In genomic region chr16:84484579-84485254, GRCh38 we compare ENCODE assay signal across 8 cellular contexts. TPM values are rescaled to one million over a fixed set of nuclear protein-coding genes. Genes with fewer than 3 reads are reported as not detected.
DNase-seq lines count a peak whose midpoint lies in the region; ATAC-seq, FAIRE-seq and TF ChIP-seq lines count a peak whose summit lies in the region.

No MANE protein-coding gene starts in this region.

- ATAC-seq in PC-3: no peak
- no peak for ATAC-seq in GM19395 (IDR thresholded peaks at IDR 0.05; ENCODE audit: unreplicated experiment)

- H4K20me1 ChIP-seq in PC-3 (ENCODE audit: low read length) (no peaks in the 10 kb centered on the region), endothelial cell of umbilical vein (replicated peaks; ENCODE audit: control insufficient read depth, extremely low read depth, insufficient read depth, low read length) (no peaks in the 10 kb centered on the region)

- H3K27me3 ChIP-seq in PC-3 (ENCODE audit: low read length): no peaks in the 10 kb centered on the region
- no peaks in the 10 kb centered on the region for H3K27me3 ChIP-seq in endothelial cell of umbilical vein (ENCODE audit: control insufficient read depth in 2 of 2, insufficient read depth in 2 of 2, low read length in 2 of 2)

- H3K27ac ChIP-seq in PC-3 (ENCODE audit: low read length) (no peak overlapping the region), endothelial cell of umbilical vein (ENCODE audit: insufficient read depth, low read depth, low read length) (no peak overlapping the region)

- DNase-seq in A172 (ENCODE audit: low spot score) (peak; percentile 27), EL (peak; percentile 41), PC-3 (peak; percentile 49), endothelial cell of umbilical vein (ENCODE audit: low read depth, low spot score) (peak; percentile 61), middle frontal gyrus (ENCODE audit: extremely low spot score, low spot score) (peak; percentile 71), LoVo (ENCODE audit: low spot score) (no peak), T1000 (lab: John Stamatoyannopoulos, UW) (no peak)

- H3K9me3 ChIP-seq in PC-3 (ENCODE audit: low read length) (no peaks in the 10 kb centered on the region), endothelial cell of umbilical vein (replicated peaks; ENCODE audit: control insufficient read depth, insufficient read depth, low read length) (no peaks in the 10 kb centered on the region)

- H3K9me1 ChIP-seq in endothelial cell of umbilical vein (replicated peaks; ENCODE audit: control insufficient read depth, extremely low read depth, insufficient read depth, low read length): no peaks in the 10 kb centered on the region

- H3K36me3 ChIP-seq in PC-3 (ENCODE audit: low read depth, low read length): peaks cover 19% of the 10 kb centered on the region; the same call in 1 of the 2 replicates
- H3K36me3 ChIP-seq in endothelial cell of umbilical vein (ENCODE audit: control insufficient read depth in 2 of 2, extremely low read depth in 1 of 2, insufficient read depth in 2 of 2, low read length in 2 of 2): peaks cover 0 to 25% of the 10 kb centered on the region in 2 experiments

- H3K9ac ChIP-seq in PC-3 (ENCODE audit: low read length) (no peak overlapping the region), endothelial cell of umbilical vein (replicated peaks; ENCODE audit: extremely low read depth, insufficient read depth, low read length) (no peak overlapping the region)

- TF ChIP-seq CTCF in PC-3 (conservative IDR thresholded peaks at IDR 0.05; ENCODE audit: low read depth, low read length): peak; percentile 75
- TF ChIP-seq CTCF in endothelial cell of umbilical vein (IDR thresholded peaks at IDR 0.05; ENCODE audit: extremely low read depth in 1 of 2, insufficient read depth in 1 of 2, low read depth in 1 of 2, low read length in 2 of 2): peak; percentile 58 to 69

- CTCF ChIA-PET in PC-3 (lab: Charles Lee) (no interaction called here), endothelial cell of umbilical vein (lab: Charles Lee) (interaction anchor here (0.6 to 3.7 kb wide), 4 partner anchors 204 to 309 kb away, joined by 3 to 48 read pairs (median 10); no protein-coding TSS in a partner anchor)

- no TSS peak for BruUV-seq in PC-3 (replicated peaks; lab: Mats Ljungman, UMichigan)
- no TSS peak for BruUV-seq in endothelial cell of umbilical vein (replicated peaks; lab: Mats Ljungman, UMichigan)

- H2AFZ ChIP-seq in PC-3 (ENCODE audit: low read length): no peak overlapping the region
- H2AFZ ChIP-seq in endothelial cell of umbilical vein (ENCODE audit: low read depth, low read length): no peak overlapping the region

- H3K4me2 ChIP-seq in PC-3 (ENCODE audit: low read length): no peak overlapping the region
- no peak overlapping the region for H3K4me2 ChIP-seq in endothelial cell of umbilical vein (ENCODE audit: insufficient read depth, low read length)

- H3K4me1 ChIP-seq in PC-3 (ENCODE audit: insufficient read depth, low read length) (no peaks in the 10 kb centered on the region), endothelial cell of umbilical vein (ENCODE audit: control insufficient read depth, extremely low read depth, insufficient read depth, low read length) (no peaks in the 10 kb centered on the region)

- FAIRE-seq in endothelial cell of umbilical vein (lab: Jason Lieb, UNC): peak; percentile 70

- dilution Hi-C loops in endothelial cell of umbilical vein (cut with MboI; ENCODE audit: extremely low pct_ligation_motif_present, low sequenced_read_pairs): no loop called here

- H3K4me3 ChIP-seq in PC-3 (ENCODE audit: low read length): no peak overlapping the region
- no peak overlapping the region for H3K4me3 ChIP-seq in endothelial cell of umbilical vein (replicated peaks in 1 of 3; ENCODE audit: insufficient read depth in 1 of 3, low read depth in 1 of 3, low read length in 3 of 3)

- no peaks in the 10 kb centered on the region for H3K9me2 ChIP-seq in PC-3 (replicated peaks; ENCODE audit: low read length)

- POLR2A ChIA-PET in PC-3 (lab: Charles Lee; ENCODE audit: unreplicated experiment) (no interaction called here), endothelial cell of umbilical vein (lab: Charles Lee) (no interaction called here)

- intact Hi-C loops in PC-3 (cut with micrococcal nuclease) (loop anchor here (2.0 kb wide), 1 partner anchor 208 kb away; no protein-coding TSS in a partner anchor), endothelial cell of umbilical vein (cut with micrococcal nuclease) (loop anchor here (1.0 to 10.0 kb wide), 4 partner anchors 207 to 528 kb away; no protein-coding TSS in a partner anchor)

- no peaks in the 10 kb centered on the region for H3K79me2 ChIP-seq in PC-3 (ENCODE audit: low read length)
- H3K79me2 ChIP-seq in endothelial cell of umbilical vein (ENCODE audit: control insufficient read depth, insufficient read depth, low read length): no peaks in the 10 kb centered on the region

- no peak for TF ChIP-seq POLR2A in endothelial cell of umbilical vein (IDR thresholded peaks at IDR 0.05; ENCODE audit: low read depth, low read length)

- no peaks in the 10 kb centered on the region for H3F3A ChIP-seq in PC-3 (ENCODE audit: low read length, unreplicated experiment)

TF ChIP-seq in endothelial cell of umbilical vein, 7 proteins besides CTCF, POLR2A, EP300 and RAD21:
- TF ChIP-seq MYC (IDR thresholded peaks at IDR 0.05; ENCODE audit: low read depth, low read length): no peak
- no peak for TF ChIP-seq EZH2 (IDR thresholded peaks at IDR 0.05; ENCODE audit: borderline replicate concordance, low read depth, low read length, severe bottlenecking)
- no peak for TF ChIP-seq FOS (IDR thresholded peaks at IDR 0.05; ENCODE audit: borderline replicate concordance, insufficient read depth, low read length)
- no peak for TF ChIP-seq GATA2 (IDR thresholded peaks at IDR 0.05; ENCODE audit: insufficient read depth, insufficient read length, low read depth, low read length)
- no peak for TF ChIP-seq POLR2AphosphoS5 (IDR thresholded peaks at IDR 0.05; ENCODE audit: insufficient read depth, low read depth, low read length)
- no peak for TF ChIP-seq MAX (IDR thresholded peaks at IDR 0.05; ENCODE audit: insufficient read depth, insufficient read length)
- TF ChIP-seq JUN (IDR thresholded peaks at IDR 0.05; ENCODE audit: borderline replicate concordance, insufficient read depth, insufficient read length, low read depth): no peak

RNA-seq across cellular contexts. Expression of gene MEAK7, which starts 19.7 kb away (rescaled TPM):
- 21.0 and 28.4 TPM in 2 replicates for total RNA-seq in A172 (2014; rRNA removed; shearing (Covaris generic))
- total RNA-seq in PC-3 (2014; rRNA removed): 19.2 and 22.5 TPM in 2 replicates
- total RNA-seq in endothelial cell of umbilical vein: 19.3 and 22.7 TPM in 2 replicates
- 16.2 and 17.9 TPM in 2 replicates for polyA plus RNA-seq in endothelial cell of umbilical vein
- polyA plus RNA-seq in endothelial cell of umbilical vein (2011; cell fraction: cytosol; rRNA removed): 13.4 and 13.9 TPM in 2 replicates
- polyA plus RNA-seq in endothelial cell of umbilical vein (2011; cell fraction: nucleus; rRNA removed): 15.0 and 18.1 TPM in 2 replicates
- 19.5 and 22.5 TPM in 2 replicates for polyA plus RNA-seq in endothelial cell of umbilical vein (2012)
- polyA minus RNA-seq in endothelial cell of umbilical vein: 26.0 and 29.2 TPM in 2 replicates
- 9.0 TPM for polyA minus RNA-seq in endothelial cell of umbilical vein (2011; cell fraction: cytosol; rRNA and poly(A)+ RNA removed)
- 13.7 and 13.8 TPM in 2 replicates for polyA minus RNA-seq in endothelial cell of umbilical vein (2011; cell fraction: nucleus; rRNA and poly(A)+ RNA removed)

Comparison
In these comparisons a context has a peak if more than half of its experiments do, and no peak if none do; other contexts are left out.
1. DNase-seq: peak in A172 (single experiment), EL (single experiment), PC-3 (single experiment), endothelial cell of umbilical vein (single experiment) and middle frontal gyrus (single experiment); none in LoVo (single experiment) and T1000 (single experiment).